18 cellular contexts compared by ENCODE assay signal in genomic region chr15:55514414-55514850, GRCh38. TPM values are rescaled to one million over a fixed set of nuclear protein-coding genes. Genes with fewer than 3 reads are reported as not detected.
DNase-seq lines count a peak whose midpoint lies in the region; ATAC-seq and TF ChIP-seq lines count a peak whose summit lies in the region.
"Had no signal": no experiment of that assay in that cellular context is flagged by ENCODE, and none has a peak within 500 bp of the region (broad histone marks: within the 10 kb centered on the region; RNA-seq: fewer than 3 reads in every experiment).

No MANE protein-coding gene starts in this region.

- no peak for TF ChIP-seq CTCF in OCI-LY1 (IDR thresholded peaks at IDR 0.05; ENCODE audit: low read length)
- no peak for TF ChIP-seq CTCF in left lung (IDR thresholded peaks at IDR 0.05)
- no peak for TF ChIP-seq CTCF in upper lobe of right lung (IDR thresholded peaks at IDR 0.05)

- no peaks in the 10 kb centered on the region for H3F3A ChIP-seq in OCI-LY1 (ENCODE audit: insufficient read depth, low read length)

- H3K4me3 ChIP-seq in OCI-LY1 (ENCODE audit: low read depth, low read length, poor library complexity, severe bottlenecking) (no peak overlapping the region), left lung (peak overlapping the region; percentile 2 to 31), upper lobe of right lung (peak overlapping the region; percentile 22)
- H3K4me3 ChIP-seq: BLaER1, GM12878 had no signal

- H3K4me1 ChIP-seq in OCI-LY1 (ENCODE audit: insufficient read depth, low read length, severe bottlenecking): peaks cover 16% of the 10 kb centered on the region
- H3K4me1 ChIP-seq in left lung: no peaks in the 10 kb centered on the region
- no peaks in the 10 kb centered on the region for H3K4me1 ChIP-seq in upper lobe of right lung
- H3K4me1 ChIP-seq: BLaER1 had no signal

- ATAC-seq in left lung: peak; percentile 97
- ATAC-seq in upper lobe of right lung: peak; percentile 96
- no peak for ATAC-seq in HG02840 (IDR thresholded peaks at IDR 0.05; ENCODE audit: low FRiP score, unreplicated experiment)
- ATAC-seq: GM12878, SK-N-SH treated with all-trans-retinoic acid at 6 μM for 48 hours had no signal

- intact Hi-C loops in left lung (cut with DNase I): no loop called here
- intact Hi-C loops in upper lobe of right lung (cut with DNase I): no loop called here

- TF ChIP-seq RAD21 in Ishikawa (IDR thresholded peaks at IDR 0.05; ENCODE audit: low read depth): no peak

- no peak overlapping the region for H2AFZ ChIP-seq in OCI-LY1 (ENCODE audit: low read length)

- peaks cover 58% of the 10 kb centered on the region for H3K36me3 ChIP-seq in OCI-LY1 (ENCODE audit: insufficient read depth, low read length)
- H3K36me3 ChIP-seq in left lung: no peaks in the 10 kb centered on the region
- no peaks in the 10 kb centered on the region for H3K36me3 ChIP-seq in upper lobe of right lung
- H3K36me3 ChIP-seq: BLaER1 had no signal

- no peaks in the 10 kb centered on the region for H3K79me2 ChIP-seq in OCI-LY1 (ENCODE audit: insufficient read depth, low read length)

- H3K9me3 ChIP-seq in OCI-LY1 (ENCODE audit: low read length) (no peaks in the 10 kb centered on the region), left lung (no peaks in the 10 kb centered on the region), upper lobe of right lung (no peaks in the 10 kb centered on the region)
- H3K9me3 ChIP-seq: BLaER1 had no signal

- DNase-seq in left lung (peak in 1 of 2 donors; percentile 77), upper lobe of right lung (peak; percentile 81), NCI-H1092 (lab: John Stamatoyannopoulos, UW) (no peak), NCI-H1436 treated with DMSO at 0.1 percent for 48 hours (lab: John Stamatoyannopoulos, UW) (no peak)
- DNase-seq: CD8-positive, alpha-beta memory T cell; GOT3; KG1; NCI-H1105; NCI-H187 treated with DMSO at 0.1 percent for 48 hours; NCI-H2227 treated with DMSO at 0.1 percent for 48 hours had no signal

- peak; percentile 12; the same call in 1 of the 2 replicates for TF ChIP-seq EP300 in Ishikawa (IDR thresholded peaks at IDR 0.05; ENCODE audit: borderline replicate concordance)

- H4K20me1 ChIP-seq in OCI-LY1 (ENCODE audit: insufficient read depth, low read length): no peaks in the 10 kb centered on the region
- H4K20me1 ChIP-seq: BLaER1 had no signal

- H3K4me2 ChIP-seq in OCI-LY1 (ENCODE audit: low read length): no peak overlapping the region
- H3K4me2 ChIP-seq: BLaER1 had no signal

- no peaks in the 10 kb centered on the region for H3K27me3 ChIP-seq in OCI-LY1 (ENCODE audit: insufficient read depth, low read length)
- no peaks in the 10 kb centered on the region for H3K27me3 ChIP-seq in left lung
- no peaks in the 10 kb centered on the region for H3K27me3 ChIP-seq in upper lobe of right lung
- H3K27me3 ChIP-seq: BLaER1 had no signal

- H3K27ac ChIP-seq in OCI-LY1 (ENCODE audit: low read depth, low read length, poor library complexity, severe bottlenecking) (peak overlapping the region; percentile 5), left lung (peak overlapping the region; percentile 51 to 80), upper lobe of right lung (peak overlapping the region; percentile 84)
- H3K27ac ChIP-seq: BLaER1, HL-60 had no signal

- no peak overlapping the region for H3K9ac ChIP-seq in OCI-LY1 (ENCODE audit: low read length)
- H3K9ac ChIP-seq: BLaER1 had no signal

- no peaks in the 10 kb centered on the region for H3K9me2 ChIP-seq in OCI-LY1 (ENCODE audit: low read depth, low read length)

TF ChIP-seq in Ishikawa, 13 proteins besides CTCF, POLR2A, EP300 and RAD21:
- TF ChIP-seq NFIC (IDR thresholded peaks at IDR 0.05) (no peak; the same call in 1 of the 2 replicates), TCF12 (IDR thresholded peaks at IDR 0.05; ENCODE audit: low read depth) (no peak), ZBTB7A (IDR thresholded peaks at IDR 0.05; ENCODE audit: low read depth) (no peak), USF1 (IDR thresholded peaks at IDR 0.05) (no peak), FOXM1 (IDR thresholded peaks at IDR 0.05; ENCODE audit: borderline replicate concordance, low read depth) (no peak), TAF1 (IDR thresholded peaks at IDR 0.05; ENCODE audit: low read depth) (no peak)

RNA-seq across cellular contexts. Expression of gene DNAAF4, which starts 6.4 kb away (rescaled TPM):
- total RNA-seq in left lung (1 to 10 TPM; 4.1 to 4.9 TPM), upper lobe of right lung (2.4 TPM)
- total RNA-seq: T-helper 1 cell treated with Interleukin-12 subunit alpha and Interleukin-12 subunit beta and Interleukin-4 antibody, amounts not matched to agents 30 ng/mL and 1 ng/mL, for 36 hours had no signal

Comparison
In these comparisons a context has a peak if more than half of its experiments do, and no peak if none do; other contexts are left out.
1. H3K27ac ChIP-seq: peak in every context shown above with its lines; median percentile 84 in upper lobe of right lung; 66 in left lung; 5 in OCI-LY1.